1 cellular context compared by ENCODE assay signal in genomic region chr19:21611659-21612402, GRCh38.
TF ChIP-seq lines count a peak whose summit lies in the region.

No MANE protein-coding gene starts in this region.

TF ChIP-seq in K562, 482 proteins besides CTCF, POLR2A, EP300 and RAD21 (continued from another document and continues in another):
- TF ChIP-seq PTTG1 (tag; IDR thresholded peaks at IDR 0.05; ENCODE audit: low read depth) (0 out of 2 replicates have a peak, but pooled peaks have one; percentile 19), ZNF395 (CRISPR knock-in tag; IDR thresholded peaks at IDR 0.05) (peak; percentile 55; the same call in 1 of the 2 replicates), BRD4 (IDR thresholded peaks at IDR 0.05) (no peak), FOXK1 (CRISPR knock-in tag; IDR thresholded peaks at IDR 0.05; ENCODE audit: borderline replicate concordance) (no peak), TAL1 (IDR thresholded peaks at IDR 0.05) (peak; percentile 86), HNRNPH1 (optimal IDR thresholded peaks at IDR 0.05; ENCODE audit: low read depth, low read length) (no peak), PML (IDR thresholded peaks at IDR 0.05; ENCODE audit: low read length) (peak; percentile 63; the same call in 1 of the 2 replicates), MTA2 (IDR thresholded peaks at IDR 0.05; ENCODE audit: low read depth) (peak; percentile 76), ZNF668 (CRISPR knock-in tag; IDR thresholded peaks at IDR 0.05) (0 out of 2 replicates have a peak, but pooled peaks have one; percentile 5), NCOA1 (IDR thresholded peaks at IDR 0.05; ENCODE audit: low read depth) (peak; percentile 75; the same call in 1 of the 2 replicates), NCOR1 (IDR thresholded peaks at IDR 0.05) (peak; percentile 86), ZNF444 (CRISPR knock-in tag; IDR thresholded peaks at IDR 0.05) (no peak), PRDM10 (IDR thresholded peaks at IDR 0.05; ENCODE audit: partially characterized antibody) (peak; percentile 4), TSHZ1 (CRISPR knock-in tag; IDR thresholded peaks at IDR 0.05) (no peak), ZNF592 (IDR thresholded peaks at IDR 0.05) (peak; percentile 89), TAF9B (IDR thresholded peaks at IDR 0.05; ENCODE audit: partially characterized antibody) (peak; percentile 44), HDAC8 (tag; IDR thresholded peaks at IDR 0.05) (0 out of 2 replicates have a peak, but pooled peaks have one; percentile 31), KLF16 (IDR thresholded peaks at IDR 0.05) (peak; percentile 71), TEAD1 (CRISPR knock-in tag; IDR thresholded peaks at IDR 0.05) (peak in 1 of 2 experiments; percentile 40; a peak in 1 of 4 replicates), FOXM1 (IDR thresholded peaks at IDR 0.05; ENCODE audit: low read depth) (peak; percentile 95), FOXM1 (CRISPR knock-in tag; IDR thresholded peaks at IDR 0.05; ENCODE audit: low read depth) (no peak), SMARCA4 (IDR thresholded peaks at IDR 0.05) (peak; percentile 88), TBL1XR1 (IDR thresholded peaks at IDR 0.05; ENCODE audit: low read length in 2 of 2) (peak in 1 of 2 experiments; percentile 55; a peak in 1 of 4 replicates), NFIC (IDR thresholded peaks at IDR 0.05) (peak; percentile 57), ZNF197 (CRISPR knock-in tag; IDR thresholded peaks at IDR 0.05; ENCODE audit: low read depth) (0 out of 2 replicates have a peak, but pooled peaks have one; percentile 33), ETS1 (conservative IDR thresholded peaks at IDR 0.05; ENCODE audit: control insufficient read depth, low read depth, low read length) (no peak), TEAD4 (IDR thresholded peaks at IDR 0.05; ENCODE audit: low read length) (peak; percentile 81), TEAD4 (CRISPR knock-in tag; IDR thresholded peaks at IDR 0.05; ENCODE audit: borderline replicate concordance) (no peak), KDM1A (IDR thresholded peaks at IDR 0.05) (peak; percentile 38 to 48; a peak in 1 of 4 replicates), SMARCE1 (IDR thresholded peaks at IDR 0.05) (peak; percentile 82), E2F3 (CRISPR knock-in tag; IDR thresholded peaks at IDR 0.05) (no peak), ZBTB9 (CRISPR knock-in tag; IDR thresholded peaks at IDR 0.05) (0 out of 2 replicates have a peak, but pooled peaks have one; percentile 20), TRIM25 (IDR thresholded peaks at IDR 0.05; ENCODE audit: borderline replicate concordance) (no peak), ARID4B (CRISPR knock-in tag; IDR thresholded peaks at IDR 0.05) (no peak), MECOM (CRISPR knock-in tag; IDR thresholded peaks at IDR 0.05) (0 out of 2 replicates have a peak, but pooled peaks have one; percentile 22), ZNF766 (CRISPR knock-in tag; conservative IDR thresholded peaks at IDR 0.05) (peak; percentile 57; the same call in 1 of the 2 replicates), POLR2H (tag; IDR thresholded peaks at IDR 0.05; ENCODE audit: low read depth) (0 out of 2 replicates have a peak, but pooled peaks have one; percentile 22), TCF3 (CRISPR knock-in tag; IDR thresholded peaks at IDR 0.05) (peak; percentile 80)
